In genomic region chr11:66548041-66548440, GRCh38 we compare ENCODE assay signal across 23 cellular contexts. TPM values are rescaled to one million over a fixed set of nuclear protein-coding genes. Genes with fewer than 3 reads are reported as not detected.
DNase-seq lines count a peak whose midpoint lies in the region; ATAC-seq and TF ChIP-seq lines count a peak whose summit lies in the region.
"Had no signal": no experiment of that assay in that cellular context is flagged by ENCODE, and none has a peak within 500 bp of the region (broad histone marks: within the 10 kb centered on the region; RNA-seq: fewer than 3 reads in every experiment).

No MANE protein-coding gene starts in this region.

- no peaks in the 10 kb centered on the region for H3K9me3 Mint-ChIP-seq in natural killer cell treated with Interleukin-12 subunit alpha and Interleukin-12 subunit beta and Interleukin-15 and Interleukin-18, amount 100 ng/mL, for 72 hours
- H3K9me3 Mint-ChIP-seq in natural killer cell (no peaks in the 10 kb centered on the region), T-cell (no peaks in the 10 kb centered on the region)
- H3K9me3 Mint-ChIP-seq: activated T-helper 17 cell treated with anti-CD3 and anti-CD28 coated beads, Interleukin-2, amount 50 U/mL, for 72 hours; memory B cell had no signal

- no peak for ATAC-seq in natural killer cell treated with Interleukin-12 subunit alpha and Interleukin-12 subunit beta and Interleukin-15 and Interleukin-18, amount 100 ng/mL, for 72 hours
- ATAC-seq in natural killer cell (no peak), T-cell (replicated peaks in 1 of 4) (no peak), HG03095 (IDR thresholded peaks at IDR 0.05; ENCODE audit: unreplicated experiment) (no peak), GM18873 (IDR thresholded peaks at IDR 0.05; ENCODE audit: low FRiP score, unreplicated experiment) (no peak)
- ATAC-seq: activated T-helper 17 cell treated with anti-CD3 and anti-CD28 coated beads, Interleukin-2, amount 50 U/mL, for 72 hours; T-helper 17 cell had no signal

- CTCF ChIA-PET in T-cell (lab: Charles Lee), result no interaction called here

- intact Hi-C loops in natural killer cell (cut with micrococcal nuclease), result loop anchor here (10.0 kb wide), 1 partner anchor 287 kb away; no protein-coding TSS in a partner anchor

- H3K36me3 Mint-ChIP-seq in natural killer cell treated with Interleukin-12 subunit alpha and Interleukin-12 subunit beta and Interleukin-15 and Interleukin-18, amount 100 ng/mL, for 72 hours, result no peaks in the 10 kb centered on the region
- no peaks in the 10 kb centered on the region for H3K36me3 Mint-ChIP-seq in natural killer cell
- no peaks in the 10 kb centered on the region for H3K36me3 Mint-ChIP-seq in T-cell
- H3K36me3 Mint-ChIP-seq: memory B cell had no signal

- no peak for TF ChIP-seq CTCF in natural killer cell (IDR thresholded peaks at IDR 0.05)

- DNase-seq in natural killer cell treated with Interleukin-12 subunit alpha and Interleukin-12 subunit beta and Interleukin-15 and Interleukin-18, amount 100 ng/mL, for 72 hours (ENCODE audit: low spot score), result no peak
- DNase-seq in natural killer cell (no peak), T-cell (no peak), myocyte (ENCODE audit: low read depth) (peak; percentile 71), activated T-cell treated with anti-CD3 and anti-CD28 coated beads for 4 hours (no peak), DMS79 treated with DMSO at 0.1 percent for 48 hours (lab: John Stamatoyannopoulos, UW) (no peak)
- DNase-seq: ACHN, brain microvascular endothelial cell, Kasumi-1, kidney glomerular epithelial cell, NCI-H1092, NCI-H774, PC-9, T-helper 17 cell had no signal

- H3K27me3 Mint-ChIP-seq in natural killer cell treated with Interleukin-12 subunit alpha and Interleukin-12 subunit beta and Interleukin-15 and Interleukin-18, amount 100 ng/mL, for 72 hours, result peaks cover 0 to 3% of the 10 kb centered on the region in 2 donors
- H3K27me3 Mint-ChIP-seq in natural killer cell (ENCODE audit: low read depth in 2 of 2) (peaks cover 0 to 9% of the 10 kb centered on the region in 2 donors), T-cell (no peaks in the 10 kb centered on the region)
- H3K27me3 Mint-ChIP-seq: activated T-helper 17 cell treated with anti-CD3 and anti-CD28 coated beads, Interleukin-2, amount 50 U/mL, for 72 hours; memory B cell had no signal

- POLR2A ChIA-PET in T-cell (lab: Charles Lee), result no interaction called here

- H3K4me3 Mint-ChIP-seq in natural killer cell treated with Interleukin-12 subunit alpha and Interleukin-12 subunit beta and Interleukin-15 and Interleukin-18, amount 100 ng/mL, for 72 hours, result peak overlapping the region; percentile 15
- H3K4me3 Mint-ChIP-seq in natural killer cell (no peak overlapping the region), T-cell (peak overlapping the region in 2 of 3 donors; percentile 21 to 41)
- H3K4me3 Mint-ChIP-seq: activated T-helper 17 cell treated with anti-CD3 and anti-CD28 coated beads, Interleukin-2, amount 50 U/mL, for 72 hours; CD14-positive monocyte; T-helper 17 cell had no signal

- peaks cover 17 to 19% of the 10 kb centered on the region in 2 donors for H3K4me1 Mint-ChIP-seq in natural killer cell treated with Interleukin-12 subunit alpha and Interleukin-12 subunit beta and Interleukin-15 and Interleukin-18, amount 100 ng/mL, for 72 hours (ENCODE audit: low read depth in 2 of 2)
- peaks cover 22 to 33% of the 10 kb centered on the region in 2 donors for H3K4me1 Mint-ChIP-seq in natural killer cell
- H3K4me1 Mint-ChIP-seq in T-cell, result peaks cover 25 to 32% (median 28%) of the 10 kb centered on the region in 3 donors

- no peak overlapping the region for H3K27ac Mint-ChIP-seq in natural killer cell treated with Interleukin-12 subunit alpha and Interleukin-12 subunit beta and Interleukin-15 and Interleukin-18, amount 100 ng/mL, for 72 hours
- H3K27ac Mint-ChIP-seq in natural killer cell (peak overlapping the region in 1 of 2 donors; percentile 92), T-cell (no peak overlapping the region)
- H3K27ac Mint-ChIP-seq: activated T-helper 17 cell treated with anti-CD3 and anti-CD28 coated beads, Interleukin-2, amount 50 U/mL, for 72 hours; CD14-positive monocyte; memory B cell had no signal

RNA-seq across cellular contexts. Expression of gene ACTN3, which starts 1.3 kb away (rescaled TPM):
- under 1 TPM; 0.12 to 0.73 TPM for total RNA-seq in natural killer cell treated with Interleukin-12 subunit alpha and Interleukin-12 subunit beta and Interleukin-15 and Interleukin-18, amount 100 ng/mL, for 72 hours
- under 1 TPM; 0.33 to 1.00 (median 0.50) TPM for total RNA-seq in natural killer cell
- under 1 TPM; 0.18 to 0.30 (median 0.23) TPM for total RNA-seq in T-cell
- total RNA-seq in myocyte, result 0.75 and 1.5 TPM in 2 replicates
- 0.20 TPM for polyA plus RNA-seq in myocyte (2012)
- total RNA-seq: hepatocyte, PC-9, SJCRH30, vagina had no signal
- polyA plus RNA-seq: CD14-positive monocyte, neural cell had no signal

RNA-seq across cellular contexts. Expression of gene ZDHHC24, which starts 2.2 kb away (rescaled TPM):
- 10 to 100 TPM; 15.9 to 19.5 TPM for total RNA-seq in natural killer cell treated with Interleukin-12 subunit alpha and Interleukin-12 subunit beta and Interleukin-15 and Interleukin-18, amount 100 ng/mL, for 72 hours
- 10 to 100 TPM; 18.5 to 34.9 (median 28.9) TPM for total RNA-seq in natural killer cell
- total RNA-seq in T-cell, result 10 to 100 TPM; 17.2 to 25.7 (median 23.5) TPM
- total RNA-seq in myocyte, result 15.7 and 20.9 TPM in 2 replicates
- 13.1 TPM for polyA plus RNA-seq in myocyte (2012)

RNA-seq across cellular contexts. Expression of gene CTSF, which starts 20.4 kb away (rescaled TPM):
- 1 to 10 TPM; 2.7 to 3.8 TPM for total RNA-seq in natural killer cell treated with Interleukin-12 subunit alpha and Interleukin-12 subunit beta and Interleukin-15 and Interleukin-18, amount 100 ng/mL, for 72 hours
- total RNA-seq in natural killer cell (10 to 100 TPM; 17.1 to 27.0 (median 24.8) TPM), T-cell (10 to 100 TPM; 18.2 to 39.3 (median 30.4) TPM), myocyte (52.8 and 73.8 TPM in 2 replicates)
- 65.7 TPM for polyA plus RNA-seq in myocyte (2012)

RNA-seq across cellular contexts. Expression of gene BBS1, which starts 37.6 kb away (rescaled TPM):
- 10 to 100 TPM; 20.5 to 21.7 TPM for total RNA-seq in natural killer cell treated with Interleukin-12 subunit alpha and Interleukin-12 subunit beta and Interleukin-15 and Interleukin-18, amount 100 ng/mL, for 72 hours
- 10 to 100 TPM; 12.5 to 22.5 (median 18.1) TPM for total RNA-seq in natural killer cell
- total RNA-seq in T-cell, result 10 to 100 TPM; 17.0 to 41.6 (median 34.9) TPM
- total RNA-seq in myocyte, result 29.5 and 39.6 TPM in 2 replicates
- polyA plus RNA-seq in myocyte (2012), result 28.6 TPM

RNA-seq across cellular contexts. Expression of gene CCDC87, which starts 44.8 kb away (rescaled TPM):
- total RNA-seq in natural killer cell treated with Interleukin-12 subunit alpha and Interleukin-12 subunit beta and Interleukin-15 and Interleukin-18, amount 100 ng/mL, for 72 hours, result not detected
- under 1 TPM; 0.40 to 0.68 (median 0.49) TPM for total RNA-seq in natural killer cell
- under 1 TPM; 0.10 to 0.65 (median 0.32) TPM for total RNA-seq in T-cell
- 0.26 and 0.45 TPM in 2 replicates for total RNA-seq in myocyte
- 0.62 TPM for polyA plus RNA-seq in myocyte (2012)
- polyA plus RNA-seq: CD14-positive monocyte, hepatocyte, neural cell had no signal
